8 cellular contexts compared by ENCODE assay signal in the genomic region with DNA sequence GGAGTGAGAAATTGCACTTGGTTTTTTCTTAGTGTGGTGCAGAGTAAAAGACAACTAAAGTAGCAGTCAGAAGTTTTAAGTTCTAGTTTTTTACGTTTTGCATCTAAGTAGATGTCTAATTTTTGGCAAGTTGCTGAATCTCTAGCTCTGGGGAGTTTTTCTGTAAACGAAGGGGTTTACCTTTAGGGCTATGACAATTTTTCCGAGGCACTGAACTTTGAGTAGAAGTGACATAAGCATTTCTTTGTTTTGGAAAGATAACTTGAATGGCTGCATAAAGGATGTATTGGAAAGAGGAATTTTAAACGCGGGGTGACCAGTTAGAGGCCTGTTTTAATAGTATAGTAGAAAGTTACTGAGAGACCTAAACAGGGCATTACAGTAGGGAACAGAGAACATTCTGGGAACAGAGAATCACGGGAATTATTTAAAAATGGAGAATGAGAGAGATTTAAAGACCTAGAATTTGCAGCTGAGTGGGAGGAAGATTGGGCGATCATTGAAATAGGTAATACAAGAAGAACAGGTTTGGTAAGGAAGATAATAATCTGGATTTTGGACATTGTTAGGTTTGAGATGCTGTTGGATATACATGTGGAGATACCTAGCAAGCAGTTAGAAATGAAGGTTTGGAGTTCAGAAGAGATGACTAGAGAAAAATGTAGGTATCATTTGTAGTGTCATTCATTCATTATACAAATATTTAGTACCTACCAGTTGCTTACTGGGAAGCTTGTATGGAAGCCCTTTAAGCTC. TPM values are rescaled to one million over a fixed set of nuclear protein-coding genes. Genes with fewer than 3 reads are reported as not detected.
DNase-seq lines count a peak whose midpoint lies in the region; ATAC-seq and TF ChIP-seq lines count a peak whose summit lies in the region.

No MANE protein-coding gene starts in this region.

- ATAC-seq in CD4-positive, CD25-positive, alpha-beta regulatory T cell (ENCODE audit: low read depth in 2 of 2), result no peak
- no peak for ATAC-seq in HG02571 (IDR thresholded peaks at IDR 0.05; ENCODE audit: unreplicated experiment)

- H3K27ac Mint-ChIP-seq in CD4-positive, CD25-positive, alpha-beta regulatory T cell, result peak overlapping the region; percentile 95 to 98 (median 98)
- peak overlapping the region; percentile 70 for H3K27ac Mint-ChIP-seq in nephron progenitor cell

- peak overlapping the region; percentile 78 for H3K4me2 ChIP-seq in Loucy (ENCODE audit: low read depth, low read length, poor library complexity, severe bottlenecking)

- H3K36me3 ChIP-seq in CD4-positive, CD25-positive, alpha-beta regulatory T cell (ENCODE audit: control insufficient read depth, insufficient read depth, low read length), result peaks cover 2% of the 10 kb centered on the region
- H3K36me3 ChIP-seq in Loucy (ENCODE audit: insufficient read depth, low read length), result peaks cover 4% of the 10 kb centered on the region; the same call in 1 of the 2 replicates

- peak overlapping the region; percentile 97 for H3K4me3 ChIP-seq in CD4-positive, CD25-positive, alpha-beta regulatory T cell (ENCODE audit: low read depth, low read length)
- H3K4me3 ChIP-seq in Loucy (ENCODE audit: low read length, poor library complexity, severe bottlenecking) (peak overlapping the region; percentile 98), coronary artery (peak overlapping the region; percentile 91)

- DNase-seq in CD4-positive, CD25-positive, alpha-beta regulatory T cell, result peak in 2 of 3 donors; percentile 10 to 14
- DNase-seq in coronary artery (ENCODE audit: low spot score), result no peak
- no peak for DNase-seq in nephron progenitor cell
- no peak for DNase-seq in foreskin melanocyte
- DNase-seq in RPMI8226, result no peak
- DNase-seq in GM10266 (ENCODE audit: extremely low spot score), result no peak

- H3K9me3 ChIP-seq in CD4-positive, CD25-positive, alpha-beta regulatory T cell (ENCODE audit: control insufficient read depth in 2 of 2, low read length in 2 of 2), result no peaks in the 10 kb centered on the region
- no peaks in the 10 kb centered on the region for H3K9me3 ChIP-seq in Loucy (ENCODE audit: insufficient read depth, low read depth, low read length)

- peaks cover 75% of the 10 kb centered on the region for H3K79me2 ChIP-seq in Loucy (ENCODE audit: insufficient read depth, low read length)

- H3K27ac ChIP-seq in CD4-positive, CD25-positive, alpha-beta regulatory T cell (ENCODE audit: insufficient read depth, low read length, poor library complexity, severe bottlenecking), result peak overlapping the region; percentile 97
- peak overlapping the region; percentile 89 to 97 for H3K27ac ChIP-seq in coronary artery

- peaks cover 35% of the 10 kb centered on the region for H4K20me1 ChIP-seq in Loucy (ENCODE audit: insufficient read depth, low read length, poor library complexity, severe bottlenecking)

- no peaks in the 10 kb centered on the region for H3K27me3 ChIP-seq in CD4-positive, CD25-positive, alpha-beta regulatory T cell (ENCODE audit: control insufficient read depth, insufficient read depth, low read length)
- H3K27me3 ChIP-seq in Loucy (ENCODE audit: insufficient read depth, low read length, poor library complexity, severe bottlenecking), result no peaks in the 10 kb centered on the region

- H3K9me2 ChIP-seq in Loucy (replicated peaks; ENCODE audit: low read depth, low read length), result no peaks in the 10 kb centered on the region

- peaks cover 27% of the 10 kb centered on the region for H3K4me1 ChIP-seq in CD4-positive, CD25-positive, alpha-beta regulatory T cell (ENCODE audit: control insufficient read depth, insufficient read depth, low read length, poor library complexity, severe bottlenecking)
- peaks cover 39% of the 10 kb centered on the region for H3K4me1 ChIP-seq in Loucy (ENCODE audit: insufficient read depth, low read length, poor library complexity, severe bottlenecking)

- TF ChIP-seq CTCF in Loucy (conservative IDR thresholded peaks at IDR 0.05; ENCODE audit: low read length) (no peak), coronary artery (IDR thresholded peaks at IDR 0.05) (no peak), nephron progenitor cell (IDR thresholded peaks at IDR 0.05) (no peak), GM10266 (IDR thresholded peaks at IDR 0.05; ENCODE audit: control insufficient read depth, insufficient read depth, low read depth, missing control alignments) (no peak)

- H3K4me1 Mint-ChIP-seq in CD4-positive, CD25-positive, alpha-beta regulatory T cell, result peaks cover 36 to 64% (median 50%) of the 10 kb centered on the region in 4 donors
- peaks cover 43% of the 10 kb centered on the region for H3K4me1 Mint-ChIP-seq in nephron progenitor cell

- H2AFZ ChIP-seq in Loucy (ENCODE audit: low read length), result no peak overlapping the region

- H3K9me3 Mint-ChIP-seq in CD4-positive, CD25-positive, alpha-beta regulatory T cell, result no peaks in the 10 kb centered on the region
- no peaks in the 10 kb centered on the region for H3K9me3 Mint-ChIP-seq in nephron progenitor cell

- peak overlapping the region; percentile 94 to 98 (median 95) for H3K4me3 Mint-ChIP-seq in CD4-positive, CD25-positive, alpha-beta regulatory T cell
- peak overlapping the region; percentile 95 for H3K4me3 Mint-ChIP-seq in nephron progenitor cell

- H3F3A ChIP-seq in Loucy (ENCODE audit: low read depth), result no peaks in the 10 kb centered on the region

- H3K27me3 Mint-ChIP-seq in CD4-positive, CD25-positive, alpha-beta regulatory T cell, result no peaks in the 10 kb centered on the region
- no peaks in the 10 kb centered on the region for H3K27me3 Mint-ChIP-seq in nephron progenitor cell (ENCODE audit: low read depth, poor library complexity)

- peak overlapping the region; percentile 95 for H3K9ac ChIP-seq in Loucy (ENCODE audit: low read depth, low read length, poor library complexity, severe bottlenecking)

- H3K36me3 Mint-ChIP-seq in CD4-positive, CD25-positive, alpha-beta regulatory T cell, result peaks cover 11% of the 10 kb centered on the region
- peaks cover 17% of the 10 kb centered on the region for H3K36me3 Mint-ChIP-seq in nephron progenitor cell (ENCODE audit: low read depth)

RNA-seq across cellular contexts. Expression of a gene that starts 1.2 kb away (rescaled TPM):
- total RNA-seq in CD4-positive, CD25-positive, alpha-beta regulatory T cell, result 93.2 TPM
- polyA plus RNA-seq in CD4-positive, CD25-positive, alpha-beta regulatory T cell, result 10 to 100 TPM; 76.8 to 89.0 (median 79.9) TPM

RNA-seq across cellular contexts. Expression of a gene that starts 36.3 kb away (rescaled TPM):
- 1.1 TPM for total RNA-seq in CD4-positive, CD25-positive, alpha-beta regulatory T cell
- polyA plus RNA-seq in CD4-positive, CD25-positive, alpha-beta regulatory T cell, result 1 to 10 TPM in 3 of 4 donors, under 1 TPM in 1; 0.98 to 2.8 (median 1.3) TPM

Comparison
In these comparisons a context has a peak if more than half of its experiments do, and no peak if none do; other contexts are left out.
1. DNase-seq: peak in CD4-positive, CD25-positive, alpha-beta regulatory T cell (2 of 3); none in coronary artery (single experiment), nephron progenitor cell (single experiment), foreskin melanocyte (single experiment), RPMI8226 (single experiment) and GM10266 (single experiment).
2. Peak in every context shown above with its lines, with median percentiles within 50 percentile points of each other: H3K4me3 ChIP-seq.